In genomic region chr14:22887990-22888378, GRCh38 we compare ENCODE assay signal across 1 cellular context.
TF ChIP-seq lines count a peak whose summit lies in the region.

No MANE protein-coding gene starts in this region.

TF ChIP-seq in HepG2, 621 proteins besides CTCF, POLR2A, EP300 and RAD21:
- 0 out of 2 replicates have a peak, but pooled peaks have one; percentile 14 for TF ChIP-seq ZNF768 (CRISPR knock-in tag; IDR thresholded peaks at IDR 0.05)
- 0 out of 2 replicates have a peak, but pooled peaks have one; percentile 7 for TF ChIP-seq ZBTB7A (CRISPR knock-in tag; IDR thresholded peaks at IDR 0.05)
- 0 out of 2 replicates have a peak, but pooled peaks have one; percentile 27 for TF ChIP-seq HES4 (CRISPR knock-in tag; IDR thresholded peaks at IDR 0.05; ENCODE audit: borderline replicate concordance)
- peak; percentile 58; the same call in 1 of the 2 replicates for TF ChIP-seq ZNF547 (CRISPR knock-in tag; IDR thresholded peaks at IDR 0.05)
- TF ChIP-seq MATR3 (CRISPR knock-in tag; IDR thresholded peaks at IDR 0.05): no peak
- peak; percentile 36 for TF ChIP-seq ZNF883 (CRISPR knock-in tag; IDR thresholded peaks at IDR 0.05; ENCODE audit: not compliant biosample characterization)
- TF ChIP-seq HINFP (CRISPR knock-in tag; IDR thresholded peaks at IDR 0.05; ENCODE audit: low read depth): no peak
- TF ChIP-seq ZGPAT (CRISPR knock-in tag; IDR thresholded peaks at IDR 0.05): 0 out of 2 replicates have a peak, but pooled peaks have one; percentile 8
- TF ChIP-seq ZNF574 (CRISPR knock-in tag; IDR thresholded peaks at IDR 0.05): no peak
- TF ChIP-seq NFKB2 (CRISPR knock-in tag; IDR thresholded peaks at IDR 0.05; ENCODE audit: borderline replicate concordance): peak; percentile 36; the same call in 1 of the 2 replicates
- 0 out of 2 replicates have a peak, but pooled peaks have one; percentile 32 for TF ChIP-seq ZNF687 (CRISPR knock-in tag; IDR thresholded peaks at IDR 0.05)
- TF ChIP-seq ZNF225 (CRISPR knock-in tag; IDR thresholded peaks at IDR 0.05): peak; percentile 44; the same call in 1 of the 2 replicates
- no peak for TF ChIP-seq CREB3 (CRISPR knock-in tag; IDR thresholded peaks at IDR 0.05)
- TF ChIP-seq NFYB (CRISPR knock-in tag; IDR thresholded peaks at IDR 0.05): 0 out of 2 replicates have a peak, but pooled peaks have one; percentile 9
- 0 out of 2 replicates have a peak, but pooled peaks have one; percentile 49 for TF ChIP-seq ZNF253 (CRISPR knock-in tag; IDR thresholded peaks at IDR 0.05; ENCODE audit: borderline replicate concordance)
- TF ChIP-seq RFX1 (IDR thresholded peaks at IDR 0.05): no peak
- no peak for TF ChIP-seq ARNT2 (CRISPR knock-in tag; IDR thresholded peaks at IDR 0.05; ENCODE audit: low read depth)
